In the genomic region with DNA sequence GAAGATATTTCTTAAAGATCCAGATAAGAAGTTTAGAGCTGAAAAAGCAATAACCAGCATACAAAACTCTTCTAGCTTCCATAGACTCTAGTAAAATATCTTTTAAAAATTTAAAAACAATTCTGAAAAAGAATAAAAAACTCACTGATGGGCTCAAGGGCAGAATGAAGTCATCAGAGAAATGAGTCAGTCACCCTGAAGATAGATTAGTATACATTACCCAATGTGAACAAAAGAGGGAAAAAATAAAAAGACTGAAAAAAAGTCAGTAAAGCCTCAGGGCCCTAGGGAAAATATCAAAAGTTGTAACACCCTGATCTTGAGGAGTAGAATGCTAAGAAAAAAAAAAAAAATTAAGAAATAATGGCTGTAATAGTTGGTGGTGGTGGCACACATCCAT, we compare ENCODE assay signal across 2 cellular contexts.
A peak's percentile ranks its signal among the peaks of the same experiment; 100 is the strongest.
TF ChIP-seq lines count a peak whose summit lies in the region.

No MANE protein-coding gene starts in this region.

TF ChIP-seq in IMR-90, 13 proteins besides CTCF, POLR2A, EP300 and RAD21:
- TF ChIP-seq CEBPB (IDR thresholded peaks at IDR 0.05; ENCODE audit: low read depth, low read length) (peak; percentile 53; the same call in 1 of the 2 replicates), NFE2L2 (IDR thresholded peaks at IDR 0.05; ENCODE audit: low read depth, low read length) (no peak)

TF ChIP-seq in endothelial cell of umbilical vein, 7 proteins besides CTCF, POLR2A, EP300 and RAD21:
- TF ChIP-seq MAX (IDR thresholded peaks at IDR 0.05; ENCODE audit: insufficient read depth, insufficient read length) (no peak), GATA2 (IDR thresholded peaks at IDR 0.05; ENCODE audit: insufficient read depth, insufficient read length, low read depth, low read length) (no peak), FOS (IDR thresholded peaks at IDR 0.05; ENCODE audit: borderline replicate concordance, insufficient read depth, low read length) (peak; percentile 47), POLR2AphosphoS5 (IDR thresholded peaks at IDR 0.05; ENCODE audit: insufficient read depth, low read depth, low read length) (no peak), JUN (IDR thresholded peaks at IDR 0.05; ENCODE audit: borderline replicate concordance, insufficient read depth, insufficient read length, low read depth) (no peak), EZH2 (IDR thresholded peaks at IDR 0.05; ENCODE audit: borderline replicate concordance, low read depth, low read length, severe bottlenecking) (no peak), MYC (IDR thresholded peaks at IDR 0.05; ENCODE audit: low read depth, low read length) (no peak)
